In genomic region chr1:63506782-63507181, GRCh38 we compare ENCODE assay signal across 11 cellular contexts.
"Had no signal": no experiment of that assay in that cellular context is flagged by ENCODE, and none has a peak within 500 bp of the region (broad histone marks: within the 10 kb centered on the region; RNA-seq: fewer than 3 reads in every experiment).

No MANE protein-coding gene starts in this region.

- FAIRE-seq: H1, H54 had no signal

- H3K4me3 ChIP-seq: GM23248, GM23338, HAP-1 had no signal

- H3K4me1 ChIP-seq: HAP-1 had no signal

- H3K4me2 ChIP-seq: GM23338 had no signal

- DNase-seq: GM23248, GOT3, H7, H9, HCEC 1CT, HFFc6 had no signal

- H2AFZ ChIP-seq: GM23248, GM23338 had no signal

- H3K9me3 ChIP-seq: HAP-1 had no signal

- H3K27ac ChIP-seq: GM23248 had no signal

- ATAC-seq: GM23338, HCT116 had no signal

- H3K9ac ChIP-seq: GM23248 had no signal
